Comparison of ENCODE assay signal across 13 cellular contexts in the genomic region with DNA sequence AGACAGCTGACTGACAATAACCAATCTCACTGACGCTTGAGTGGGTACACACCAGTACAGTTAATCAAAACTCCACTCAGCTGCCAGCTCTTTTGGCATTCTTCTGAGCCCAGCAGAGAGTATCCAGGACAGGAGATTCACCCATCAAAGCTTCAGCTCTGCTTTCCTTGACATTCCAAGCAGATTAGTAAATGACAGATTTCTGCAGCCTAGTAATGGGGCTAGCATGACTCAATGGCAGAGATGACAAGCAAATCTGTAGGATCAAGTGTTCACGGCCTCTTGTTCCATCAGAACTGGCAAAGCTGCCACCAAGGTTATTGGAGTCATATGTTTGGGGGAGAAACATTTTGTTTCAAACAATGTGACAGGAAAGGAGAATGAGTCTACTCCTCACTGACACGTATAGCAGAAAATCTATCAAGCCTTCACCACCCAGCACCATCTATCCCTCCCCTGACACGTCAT.
DNase-seq lines count a peak whose midpoint lies in the region; ATAC-seq, FAIRE-seq and TF ChIP-seq lines count a peak whose summit lies in the region.
"Had no signal": no experiment of that assay in that cellular context is flagged by ENCODE, and none has a peak within 500 bp of the region (broad histone marks: within the 10 kb centered on the region; RNA-seq: fewer than 3 reads in every experiment).

No MANE protein-coding gene starts in this region.

- H3K27ac ChIP-seq in IMR-90 (ENCODE audit: insufficient read depth, low read length) (no peak overlapping the region), brain microvascular endothelial cell (peak overlapping the region; percentile 55), HepG2 (ENCODE audit: extremely low read length, insufficient read depth, low read length) (no peak overlapping the region)
- H3K27ac ChIP-seq: lower lobe of right lung, VCaP had no signal

- H4K91ac ChIP-seq in IMR-90 (ENCODE audit: insufficient read depth, low read depth, low read length) = peak overlapping the region; percentile 52

- BruUV-seq in IMR-90 (replicated peaks; lab: Mats Ljungman, UMichigan) (no TSS peak), HepG2 (replicated peaks; lab: Mats Ljungman, UMichigan) (no TSS peak)

- no peak overlapping the region for H4K5ac ChIP-seq in IMR-90 (ENCODE audit: low read depth, low read length)

- H3K79me2 ChIP-seq in HepG2 (ENCODE audit: insufficient read depth, low read length) = no peaks in the 10 kb centered on the region

- dilution Hi-C loops in IMR-90 (cut with HindIII; ENCODE audit: low sequenced_read_pairs, unreplicated experiment) = no loop called here

- H4K8ac ChIP-seq in IMR-90 (ENCODE audit: low read depth in 2 of 2, low read length in 2 of 2) = peak overlapping the region in 1 of 2 experiments; percentile 27; a peak in 2 of 4 replicates

- CTCF ChIA-PET in AG04449 (lab: Yijun Ruan, JAX) = interaction anchor here (1.0 kb wide), 1 partner anchor 9 kb away, joined by 4 read pairs; no protein-coding TSS in a partner anchor
- CTCF ChIA-PET in IMR-90 (lab: Yijun Ruan, JAX) = interaction anchor here (1.1 kb wide), 1 partner anchor 10 kb away, joined by 4 read pairs; no protein-coding TSS in a partner anchor
- CTCF ChIA-PET in HepG2 (lab: Yijun Ruan, JAX; ENCODE audit: low intra/inter-chr PET ratio, low total read pairs) = no interaction called here

- POLR2A ChIA-PET in AG04449 (lab: Yijun Ruan, JAX) (interaction anchor here (0.6 to 0.8 kb wide), 2 partner anchors 95 to 253 kb away, joined by 3 read pairs; no protein-coding TSS in a partner anchor), IMR-90 (lab: Charles Lee; ENCODE audit: unreplicated experiment) (no interaction called here), HepG2 (lab: Yijun Ruan, JAX) (no interaction called here)

- H4K20me1 ChIP-seq in IMR-90 (ENCODE audit: insufficient read depth, low read length) (no peaks in the 10 kb centered on the region), HepG2 (ENCODE audit: insufficient read depth, low read length) (no peaks in the 10 kb centered on the region)

- H2BK20ac ChIP-seq in IMR-90 (ENCODE audit: low read depth, low read length) = peak overlapping the region; percentile 31; the same call in 1 of the 2 replicates

- H3K56ac ChIP-seq in IMR-90 (ENCODE audit: extremely low read depth, insufficient read depth, low read length) = no peak overlapping the region

- intact Hi-C loops in IMR-90 (cut with micrococcal nuclease) (no loop called here), HepG2 (cut with micrococcal nuclease; ENCODE audit: unreplicated experiment) (no loop called here)

- in situ Hi-C loops in IMR-90 (cut with MboI; ENCODE audit: low sequenced_read_pairs) = no loop called here
- in situ Hi-C loops in brain microvascular endothelial cell (cut with HindIII; ENCODE audit: low pct_ligation_motif_present, low sequenced_read_pairs) = no loop called here
- in situ Hi-C loops in HepG2 (cut with HindIII; ENCODE audit: extremely low pct_ligation_motif_present, low pct_unique_long_range_greater_than_20kb) = no loop called here

- DNase-seq in AG04449 (ENCODE audit: low read depth, low spot score) = peak; percentile 57
- DNase-seq in IMR-90 = peak; percentile 78
- DNase-seq in brain microvascular endothelial cell = peak; percentile 87
- peak; percentile 97 for DNase-seq in kidney tubule cell (ENCODE audit: low spot score)
- no peak for DNase-seq in NCI-H1105 treated with DMSO at 0.1 percent for 48 hours (lab: John Stamatoyannopoulos, UW)
- no peak for DNase-seq in NCI-H1436 treated with DMSO at 0.1 percent for 48 hours (lab: John Stamatoyannopoulos, UW)
- DNase-seq in HepG2 (ENCODE audit: low spot score) = no peak
- DNase-seq: activated gamma-delta T cell treated with Interleukin-2 at 50 U/mL for 16 hours, lower lobe of right lung, small intestine had no signal

- H3K36me3 ChIP-seq in IMR-90 (ENCODE audit: control insufficient read depth, insufficient read depth, low read length) (no peaks in the 10 kb centered on the region), brain microvascular endothelial cell (replicated peaks) (no peaks in the 10 kb centered on the region), HepG2 (replicated peaks in 1 of 2; ENCODE audit: control insufficient read depth in 1 of 2, insufficient read depth in 2 of 2, low read length in 2 of 2) (no peaks in the 10 kb centered on the region)
- H3K36me3 ChIP-seq: lower lobe of right lung had no signal

- no peak overlapping the region for H2AK9ac ChIP-seq in IMR-90 (replicated peaks; ENCODE audit: low read depth, low read length, poor library complexity)

- H3K9me1 ChIP-seq in IMR-90 (ENCODE audit: insufficient read depth, low read length) = peaks cover 8% of the 10 kb centered on the region; the same call in 1 of the 2 replicates

- no peak overlapping the region for H3K9ac ChIP-seq in IMR-90 (ENCODE audit: low read depth, low read length)
- no peak overlapping the region for H3K9ac ChIP-seq in HepG2 (ENCODE audit: insufficient read depth, low read depth, low read length)

- H3K14ac ChIP-seq in IMR-90 (replicated peaks; ENCODE audit: low read depth, low read length) = peak overlapping the region; percentile 42

- peak overlapping the region; percentile 55 for H3K4ac ChIP-seq in IMR-90 (ENCODE audit: low read depth, low read length)

- ATAC-seq in IMR-90 (ENCODE audit: low read depth) (peak; percentile 50), HepG2 (no peak), HG03025 (IDR thresholded peaks at IDR 0.05; ENCODE audit: low FRiP score, unreplicated experiment) (no peak)
- ATAC-seq: lower lobe of right lung had no signal

- TF ChIP-seq POLR2A in IMR-90 (IDR thresholded peaks at IDR 0.05; ENCODE audit: low read depth, low read length) (no peak), HepG2 (IDR thresholded peaks at IDR 0.05; ENCODE audit: insufficient read depth in 1 of 2, low read depth in 2 of 2, low read length in 2 of 2) (no peak)

- no peaks in the 10 kb centered on the region for H3K79me1 ChIP-seq in IMR-90 (ENCODE audit: low read depth in 1 of 2, low read length in 2 of 2)

- no peak overlapping the region for H2AK5ac ChIP-seq in IMR-90 (ENCODE audit: low read depth, low read length)

- H3K4me3 ChIP-seq in AG04449 (ENCODE audit: low read depth, low read length) (no peak overlapping the region), IMR-90 (ENCODE audit: insufficient read depth, low read depth, low read length) (no peak overlapping the region), brain microvascular endothelial cell (ENCODE audit: low read depth, low read length) (no peak overlapping the region), HepG2 (replicated peaks in 1 of 3; ENCODE audit: insufficient read depth in 1 of 3, low read depth in 2 of 3, low read length in 3 of 3) (no peak overlapping the region)
- H3K4me3 ChIP-seq: lower lobe of right lung had no signal

- H3K4me1 ChIP-seq in IMR-90 (ENCODE audit: control insufficient read depth, insufficient read depth, low read length) (peaks cover 6% of the 10 kb centered on the region), HepG2 (ENCODE audit: insufficient read depth, low read length) (no peaks in the 10 kb centered on the region)
- H3K4me1 ChIP-seq: lower lobe of right lung had no signal

- TF ChIP-seq EP300 in HepG2 (IDR thresholded peaks at IDR 0.05; ENCODE audit: low read depth in 2 of 2, low read length in 2 of 2) (no peak), HepG2 (CRISPR knock-in tag; IDR thresholded peaks at IDR 0.05; ENCODE audit: borderline replicate concordance) (no peak)

- H3K27me3 ChIP-seq in IMR-90 (ENCODE audit: control insufficient read depth, insufficient read depth, low read length) (no peaks in the 10 kb centered on the region), brain microvascular endothelial cell (replicated peaks) (no peaks in the 10 kb centered on the region), HepG2 (ENCODE audit: control insufficient read depth in 1 of 2, insufficient read depth in 2 of 2, low read length in 2 of 2) (no peaks in the 10 kb centered on the region; a peak in 1 of 5 replicates)

- H2BK15ac ChIP-seq in IMR-90 (ENCODE audit: low read depth, low read length) = peak overlapping the region; percentile 18; the same call in 1 of the 3 replicates

- H2AFZ ChIP-seq in IMR-90 (replicated peaks; ENCODE audit: low read length, poor library complexity) = peak overlapping the region; percentile 19
- no peak overlapping the region for H2AFZ ChIP-seq in HepG2 (ENCODE audit: low read length)

- H2BK120ac ChIP-seq in IMR-90 (ENCODE audit: low read depth, low read length) = peak overlapping the region; percentile 73

- H3K9me3 ChIP-seq in IMR-90 (ENCODE audit: control insufficient read depth, insufficient read depth, low read length) (no peaks in the 10 kb centered on the region), HepG2 (ENCODE audit: low read length) (no peaks in the 10 kb centered on the region)
- H3K9me3 ChIP-seq: lower lobe of right lung had no signal

- TF ChIP-seq CTCF in AG04449 (IDR thresholded peaks at IDR 0.05; ENCODE audit: insufficient read depth, low read length, missing control alignments) = no peak
- no peak for TF ChIP-seq CTCF in IMR-90 (conservative IDR thresholded peaks at IDR 0.05; ENCODE audit: low read depth, low read length)
- no peak for TF ChIP-seq CTCF in brain microvascular endothelial cell (IDR thresholded peaks at IDR 0.05; ENCODE audit: low read depth, low read length, missing control alignments)
- TF ChIP-seq CTCF in HepG2 (CRISPR knock-in tag; IDR thresholded peaks at IDR 0.05) = no peak

- FAIRE-seq in HepG2 (lab: Jason Lieb, UNC) = no peak
- FAIRE-seq: endometrium, small intestine had no signal

- no peak for TF ChIP-seq RAD21 in IMR-90 (IDR thresholded peaks at IDR 0.05; ENCODE audit: low read length)
- TF ChIP-seq RAD21 in HepG2 (CRISPR knock-in tag; IDR thresholded peaks at IDR 0.05) = no peak

- 60% methylated on average over 1 of the region's 4 CpGs; no CpG with 5 or more reads in 1 of the 2 experiments for WGBS in IMR-90 (ENCODE audit: extremely low coverage in 2 of 2, insufficient read length in 1 of 2), 2 experiments
- 2% methylated on average over 4 of the region's 4 CpGs for WGBS in HepG2 (ENCODE audit: low lambda C conversion rate)

- H3K4me2 ChIP-seq in IMR-90 (ENCODE audit: low read depth, low read length) (no peak overlapping the region; the same call in 1 of the 2 replicates), HepG2 (ENCODE audit: low read depth, low read length) (no peak overlapping the region)

- no peak overlapping the region for H3K18ac ChIP-seq in IMR-90 (ENCODE audit: low read depth, low read length)

- peak overlapping the region; percentile 53; the same call in 1 of the 2 replicates for H3K23ac ChIP-seq in IMR-90 (ENCODE audit: low read depth, low read length)

- peak overlapping the region; percentile 21 for H2BK5ac ChIP-seq in IMR-90 (ENCODE audit: low read depth, low read length, poor library complexity, severe bottlenecking)

TF ChIP-seq in IMR-90, 13 proteins besides CTCF, POLR2A, EP300 and RAD21 (continues in another document):
- TF ChIP-seq MAZ (IDR thresholded peaks at IDR 0.05; ENCODE audit: borderline replicate concordance, low read depth, low read length) = no peak
- TF ChIP-seq NFE2L2 (IDR thresholded peaks at IDR 0.05; ENCODE audit: low read depth, low read length) = peak; percentile 16; the same call in 1 of the 2 replicates

TF ChIP-seq in HepG2, 621 proteins besides CTCF, POLR2A, EP300 and RAD21 (continues in another document):
- TF ChIP-seq ZNF501 (CRISPR knock-in tag; IDR thresholded peaks at IDR 0.05) (no peak), ZNF746 (CRISPR knock-in tag; IDR thresholded peaks at IDR 0.05) (no peak)

Comparison
In these comparisons a context has a peak if more than half of its experiments do, and no peak if none do; other contexts are left out.
1. DNase-seq: peak in AG04449 (single experiment), IMR-90 (single experiment), brain microvascular endothelial cell (single experiment) and kidney tubule cell (single experiment); none in NCI-H1105 treated with DMSO at 0.1 percent for 48 hours (single experiment), NCI-H1436 treated with DMSO at 0.1 percent for 48 hours (single experiment) and HepG2 (single experiment).